25 cellular contexts compared by ENCODE assay signal in the genomic region with DNA sequence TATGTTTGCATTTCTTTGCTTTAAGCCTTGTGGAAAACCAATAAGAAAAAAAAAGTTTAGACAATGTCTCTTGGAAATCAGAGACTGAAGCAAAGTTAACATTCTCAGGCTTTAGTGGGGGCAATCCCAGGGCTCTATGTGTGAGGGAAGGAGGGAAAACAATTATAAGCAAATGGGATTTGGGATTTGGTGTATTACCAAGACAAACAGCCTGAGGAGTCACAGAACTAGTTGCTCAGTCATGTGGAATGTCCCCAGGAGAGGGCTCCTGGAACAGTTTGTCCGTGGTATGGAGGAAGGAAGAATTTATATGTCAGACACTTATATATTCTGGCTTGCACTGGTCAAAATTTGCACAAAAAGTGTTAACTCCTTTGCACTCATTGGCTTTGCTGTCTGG.
DNase-seq lines count a peak whose midpoint lies in the region; ATAC-seq and TF ChIP-seq lines count a peak whose summit lies in the region.
"Had no signal": no experiment of that assay in that cellular context is flagged by ENCODE, and none has a peak within 500 bp of the region (broad histone marks: within the 10 kb centered on the region; RNA-seq: fewer than 3 reads in every experiment).

No MANE protein-coding gene starts in this region.

- no peak overlapping the region for H3K4me3 ChIP-seq in neuronal stem cell (ENCODE audit: low read length in 2 of 2)
- no peak overlapping the region for H3K4me3 ChIP-seq in tibial nerve
- H3K4me3 ChIP-seq: dorsolateral prefrontal cortex, upper lobe of left lung had no signal

- TF ChIP-seq POLR2A in tibial nerve (IDR thresholded peaks at IDR 0.05) = no peak

- H3K4me1 ChIP-seq in neuronal stem cell (ENCODE audit: control insufficient read depth in 2 of 2, insufficient read depth in 1 of 2, low read depth in 1 of 2, low read length in 2 of 2) (no peaks in the 10 kb centered on the region), tibial nerve (no peaks in the 10 kb centered on the region)
- H3K4me1 ChIP-seq: foreskin keratinocyte, parathyroid adenoma, upper lobe of left lung had no signal

- no peak overlapping the region for H4K8ac ChIP-seq in neuronal stem cell (ENCODE audit: low read depth, low read length)

- no peak for ATAC-seq in HG02623 (IDR thresholded peaks at IDR 0.05; ENCODE audit: unreplicated experiment)
- ATAC-seq in HG03280 (IDR thresholded peaks at IDR 0.05; ENCODE audit: unreplicated experiment) = no peak
- ATAC-seq: activated CD8-positive, alpha-beta memory T cell treated with anti-CD3 and anti-CD28 coated beads, Interleukin-2, amount 10 ng/mL, durations not matched to agents 7 days and 5 days; foreskin keratinocyte had no signal

- H3K14ac ChIP-seq in neuronal stem cell (ENCODE audit: low read length) = no peak overlapping the region

- H3K79me1 ChIP-seq in neuronal stem cell (ENCODE audit: low read depth, low read length) = no peaks in the 10 kb centered on the region

- no peaks in the 10 kb centered on the region for H3K9me3 ChIP-seq in neuronal stem cell (replicated peaks in 1 of 2; ENCODE audit: control insufficient read depth in 2 of 2, insufficient read depth in 1 of 2, low read depth in 1 of 2, low read length in 2 of 2)
- H3K9me3 ChIP-seq in tibial nerve = peaks cover 0 to 14% (median 0%) of the 10 kb centered on the region in 4 donors

- H3K27me3 ChIP-seq in neuronal stem cell (ENCODE audit: control insufficient read depth in 3 of 3, insufficient read depth in 3 of 3, low read depth in 1 of 3, low read length in 3 of 3) = no peaks in the 10 kb centered on the region
- no peaks in the 10 kb centered on the region for H3K27me3 ChIP-seq in tibial nerve
- H3K27me3 ChIP-seq: foreskin keratinocyte, upper lobe of left lung had no signal

- no peak overlapping the region for H3K23ac ChIP-seq in neuronal stem cell (ENCODE audit: low read depth, low read length, poor library complexity)

- WGBS in neuronal stem cell (ENCODE audit: extremely low coverage in 2 of 2, insufficient read length in 2 of 2, insufficient replicate concordance in 1 of 2), 2 donors = no CpG with 5 or more reads among the region's 1 CpG
- WGBS in tibial nerve, 2 donors = 6 to 25% methylated on average over 1 of the region's 1 CpG

- DNase-seq in H4 (ENCODE audit: low spot score) (peak; percentile 71), T1000 (lab: John Stamatoyannopoulos, UW) (peak; percentile 31), fibroblast of peridontal ligament (ENCODE audit: extremely low read depth) (peak; percentile 2), neuronal stem cell (ENCODE audit: low spot score) (peak; percentile 2), KBM-7 (no peak), tibial nerve (ENCODE audit: low spot score in 2 of 2) (no peak)
- DNase-seq: activated CD4-positive, alpha-beta T cell treated with anti-CD3 and anti-CD28 coated beads, Interleukin-2, amount 50 U/mL, for 1 hour; activated CD8-positive, alpha-beta memory T cell treated with anti-CD3 and anti-CD28 coated beads, Interleukin-2, amount 10 ng/mL, durations not matched to agents 7 days and 5 days; activated naive CD4-positive, alpha-beta T cell treated with anti-CD3 and anti-CD28 coated beads for 36 hours; AML-193; caudate nucleus; CD4-positive, alpha-beta memory T cell; DMS53; dorsolateral prefrontal cortex; foreskin keratinocyte; GF-D8; GOT3; NCI-H1092; NCI-H187 treated with DMSO at 0.1 percent for 48 hours; NCI-H526 treated with DMSO at 0.1 percent for 48 hours; upper lobe of left lung; WERI-Rb-1 had no signal

- in situ Hi-C loops in KBM-7 (cut with MboI; ENCODE audit: low pct_unique_long_range_greater_than_20kb, low sequenced_read_pairs) = no loop called here

- no peak overlapping the region for H3K4me2 ChIP-seq in neuronal stem cell (ENCODE audit: insufficient read depth, low read length, poor library complexity, severe bottlenecking)

- H2AFZ ChIP-seq in neuronal stem cell (ENCODE audit: low read length) = no peak overlapping the region
- H2AFZ ChIP-seq: parathyroid adenoma had no signal

- H2BK5ac ChIP-seq in neuronal stem cell (ENCODE audit: low read length) = no peak overlapping the region

- H3K18ac ChIP-seq in neuronal stem cell (ENCODE audit: low read length) = no peak overlapping the region

- TF ChIP-seq EP300 in tibial nerve (IDR thresholded peaks at IDR 0.05) = no peak

- H3K36me3 ChIP-seq in neuronal stem cell (replicated peaks in 1 of 2; ENCODE audit: control insufficient read depth in 2 of 2, insufficient read depth in 2 of 2, low read length in 2 of 2) = no peaks in the 10 kb centered on the region
- H3K36me3 ChIP-seq in tibial nerve = no peaks in the 10 kb centered on the region
- H3K36me3 ChIP-seq: upper lobe of left lung, WERI-Rb-1 had no signal

- H2BK120ac ChIP-seq in neuronal stem cell (ENCODE audit: low read depth, low read length) = no peak overlapping the region

- H3K27ac ChIP-seq in neuronal stem cell (replicated peaks; ENCODE audit: low read length) = no peak overlapping the region
- no peak overlapping the region for H3K27ac ChIP-seq in tibial nerve
- H3K27ac ChIP-seq: dorsolateral prefrontal cortex, foreskin keratinocyte, parathyroid adenoma, upper lobe of left lung, WERI-Rb-1 had no signal

- H2BK15ac ChIP-seq in neuronal stem cell (ENCODE audit: low read length) = no peak overlapping the region

- H3K9ac ChIP-seq in neuronal stem cell (ENCODE audit: low read depth, low read length, poor library complexity) = no peak overlapping the region
- H3K9ac ChIP-seq: parathyroid adenoma had no signal

- H4K91ac ChIP-seq in neuronal stem cell (ENCODE audit: low read depth, low read length, poor library complexity) = no peak overlapping the region

- no peak overlapping the region for H2BK12ac ChIP-seq in neuronal stem cell (ENCODE audit: low read length)

- no peak for TF ChIP-seq CTCF in tibial nerve (IDR thresholded peaks at IDR 0.05)

- no peak overlapping the region for H3K4ac ChIP-seq in neuronal stem cell (ENCODE audit: low read length)

- no peak overlapping the region for H2AK5ac ChIP-seq in neuronal stem cell (ENCODE audit: low read depth, low read length)

Comparison
In these comparisons a context has a peak if more than half of its experiments do, and no peak if none do; other contexts are left out.
1. DNase-seq: peak in H4 (single experiment), T1000 (single experiment), fibroblast of peridontal ligament (single experiment) and neuronal stem cell (single experiment); none in KBM-7 (single experiment) and tibial nerve (0 of 2).